Comparison of ENCODE assay signal across 12 cellular contexts in the genomic region with DNA sequence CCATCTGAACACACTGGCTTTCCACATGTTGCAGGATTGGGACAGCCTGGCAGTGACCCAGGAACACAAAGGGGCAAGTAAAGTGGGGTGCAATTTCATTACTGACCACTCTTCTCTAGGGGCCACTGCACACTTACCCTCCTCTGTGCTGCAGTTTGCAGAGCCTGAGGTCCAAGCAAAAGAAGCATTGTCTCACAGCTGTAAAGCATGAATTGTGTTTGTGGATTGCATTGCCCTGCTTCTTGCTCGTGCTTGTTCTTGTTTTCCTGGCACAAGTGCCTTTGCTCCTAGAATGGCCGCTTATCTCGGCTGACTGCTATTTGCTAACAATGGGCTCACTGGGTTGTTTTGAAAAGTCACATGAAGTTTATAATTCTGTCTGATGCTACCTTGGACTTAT.
A peak's percentile ranks its signal among the peaks of the same experiment; 100 is the strongest.
DNase-seq lines count a peak whose midpoint lies in the region; ATAC-seq and TF ChIP-seq lines count a peak whose summit lies in the region.
"Had no signal": no experiment of that assay in that cellular context is flagged by ENCODE, and none has a peak within 500 bp of the region (broad histone marks: within the 10 kb centered on the region; RNA-seq: fewer than 3 reads in every experiment).

No MANE protein-coding gene starts in this region.

- peak overlapping the region; percentile 61 to 79 for H3K27ac ChIP-seq in SK-N-SH (ENCODE audit: low read depth in 2 of 2, low read length in 1 of 2)
- H3K27ac ChIP-seq in foreskin keratinocyte = no peak overlapping the region
- no peak overlapping the region for H3K27ac ChIP-seq in CD8-positive, alpha-beta memory T cell (ENCODE audit: low read depth, low read length)

- no peaks in the 10 kb centered on the region for H3K36me3 ChIP-seq in SK-N-SH (replicated peaks in 1 of 2; ENCODE audit: control insufficient read depth in 1 of 2, insufficient read depth in 2 of 2, low read length in 1 of 2)
- H3K36me3 ChIP-seq in CD8-positive, alpha-beta memory T cell (ENCODE audit: insufficient read depth, low read length) = no peaks in the 10 kb centered on the region
- H3K36me3 ChIP-seq: thoracic aorta had no signal

- H3K27me3 Mint-ChIP-seq in CD8-positive, alpha-beta memory T cell = peaks cover 6 to 49% of the 10 kb centered on the region in 2 donors
- peaks cover 28% of the 10 kb centered on the region for H3K27me3 Mint-ChIP-seq in stimulated activated memory B cell treated with anti-CD40 and anti-IgM and Interleukin-4, amounts not matched to agents 10 μg/mL and 1 μg/mL and 100 μg/mL, for 72 hours

- H3K9me3 Mint-ChIP-seq in CD8-positive, alpha-beta memory T cell = peaks cover 0 to 7% (median 2%) of the 10 kb centered on the region in 5 donors
- H3K9me3 Mint-ChIP-seq in stimulated activated memory B cell treated with anti-CD40 and anti-IgM and Interleukin-4, amounts not matched to agents 10 μg/mL and 1 μg/mL and 100 μg/mL, for 72 hours = peaks cover 7% of the 10 kb centered on the region

- H3K9me2 ChIP-seq in SK-N-SH = no peaks in the 10 kb centered on the region

- H3K9me3 ChIP-seq in SK-N-SH = no peaks in the 10 kb centered on the region
- no peaks in the 10 kb centered on the region for H3K9me3 ChIP-seq in CD8-positive, alpha-beta memory T cell (ENCODE audit: low read length)
- H3K9me3 ChIP-seq: thoracic aorta had no signal

- 0 out of 2 replicates have a peak, but pooled peaks have one; percentile 7 for TF ChIP-seq CTCF in SK-N-SH (IDR thresholded peaks at IDR 0.05)
- no peak for TF ChIP-seq CTCF in foreskin keratinocyte (conservative IDR thresholded peaks at IDR 0.05)

- TF ChIP-seq RAD21 in SK-N-SH (IDR thresholded peaks at IDR 0.05; ENCODE audit: low read length) = no peak

- no peak overlapping the region for H3K4me3 Mint-ChIP-seq in CD8-positive, alpha-beta memory T cell
- H3K4me3 Mint-ChIP-seq in stimulated activated memory B cell treated with anti-CD40 and anti-IgM and Interleukin-4, amounts not matched to agents 10 μg/mL and 1 μg/mL and 100 μg/mL, for 72 hours = no peak overlapping the region
- H3K4me3 Mint-ChIP-seq: dendritic cell treated with granulocyte-macrophage colony-stimulating factor and Interleukin-4, amounts not matched to agents 40 ng/mL and 50 ng/mL, for 4 days had no signal

- H3K27ac Mint-ChIP-seq in CD8-positive, alpha-beta memory T cell = no peak overlapping the region
- H3K27ac Mint-ChIP-seq in stimulated activated memory B cell treated with anti-CD40 and anti-IgM and Interleukin-4, amounts not matched to agents 10 μg/mL and 1 μg/mL and 100 μg/mL, for 72 hours = no peak overlapping the region
- H3K27ac Mint-ChIP-seq: dendritic cell treated with granulocyte-macrophage colony-stimulating factor and Interleukin-4, amounts not matched to agents 40 ng/mL and 50 ng/mL, for 4 days had no signal

- H2AFZ ChIP-seq in SK-N-SH (ENCODE audit: low read depth) = no peak overlapping the region

- H3K4me3 ChIP-seq in SK-N-SH (ENCODE audit: low read depth in 2 of 2, low read length in 1 of 2) = no peak overlapping the region
- H3K4me3 ChIP-seq in CD8-positive, alpha-beta memory T cell (ENCODE audit: low read length) = no peak overlapping the region
- H3K4me3 ChIP-seq: thoracic aorta had no signal

- no peaks in the 10 kb centered on the region for H3K79me2 ChIP-seq in SK-N-SH (ENCODE audit: insufficient read depth)

- no peaks in the 10 kb centered on the region for H4K20me1 ChIP-seq in SK-N-SH (ENCODE audit: insufficient read depth)

- CTCF ChIA-PET in SK-N-SH (lab: Yijun Ruan, JAX) = interaction anchor here (0.9 to 2.4 kb wide), 2 partner anchors 13 to 146 kb away, joined by 3 to 8 read pairs; no protein-coding TSS in a partner anchor
- CTCF ChIA-PET in CD8-positive, alpha-beta memory T cell (lab: Charles Lee) = no interaction called here

- peaks cover 13% of the 10 kb centered on the region for H3F3A ChIP-seq in SK-N-SH (replicated peaks; ENCODE audit: insufficient read depth)

- ATAC-seq in SK-N-SH treated with all-trans-retinoic acid at 6 μM for 48 hours = no peak
- ATAC-seq in foreskin keratinocyte = no peak
- no peak for ATAC-seq in stimulated activated memory B cell treated with anti-CD40 and anti-IgM and Interleukin-4, amounts not matched to agents 10 μg/mL and 1 μg/mL and 100 μg/mL, for 72 hours
- ATAC-seq in GM19397 (IDR thresholded peaks at IDR 0.05; ENCODE audit: unreplicated experiment) = no peak
- ATAC-seq in GM21381 (IDR thresholded peaks at IDR 0.05; ENCODE audit: unreplicated experiment) = no peak

- peaks cover 0 to 1% (median 0%) of the 10 kb centered on the region in 3 donors for H3K36me3 Mint-ChIP-seq in CD8-positive, alpha-beta memory T cell
- no peaks in the 10 kb centered on the region for H3K36me3 Mint-ChIP-seq in stimulated activated memory B cell treated with anti-CD40 and anti-IgM and Interleukin-4, amounts not matched to agents 10 μg/mL and 1 μg/mL and 100 μg/mL, for 72 hours

- H3K4me2 ChIP-seq in SK-N-SH = peak overlapping the region; percentile 72

- no peak overlapping the region for H3K9ac ChIP-seq in SK-N-SH

- H3K27me3 ChIP-seq in SK-N-SH (ENCODE audit: insufficient read depth) (no peaks in the 10 kb centered on the region), foreskin keratinocyte (no peaks in the 10 kb centered on the region)
- H3K27me3 ChIP-seq in CD8-positive, alpha-beta memory T cell (ENCODE audit: insufficient read depth, low read length, poor library complexity, severe bottlenecking) = no peaks in the 10 kb centered on the region

- H3K4me1 ChIP-seq in SK-N-SH (ENCODE audit: control insufficient read depth in 1 of 2, insufficient read depth in 2 of 2, low read depth in 1 of 2, low read length in 1 of 2) (peaks cover 20 to 21% of the 10 kb centered on the region in 2 experiments), foreskin keratinocyte (peaks cover 10% of the 10 kb centered on the region)
- no peaks in the 10 kb centered on the region for H3K4me1 ChIP-seq in CD8-positive, alpha-beta memory T cell (ENCODE audit: insufficient read depth, low read length)

- POLR2A ChIA-PET in SK-N-SH (lab: Yijun Ruan, JAX) = no interaction called here
- POLR2A ChIA-PET in CD8-positive, alpha-beta memory T cell (lab: Charles Lee) = no interaction called here

- H3K4me1 Mint-ChIP-seq in CD8-positive, alpha-beta memory T cell = no peaks in the 10 kb centered on the region
- H3K4me1 Mint-ChIP-seq in stimulated activated memory B cell treated with anti-CD40 and anti-IgM and Interleukin-4, amounts not matched to agents 10 μg/mL and 1 μg/mL and 100 μg/mL, for 72 hours = no peaks in the 10 kb centered on the region

- DNase-seq in SK-N-SH (no peak), foreskin keratinocyte (peak; percentile 37 to 46), midbrain (lab: John Stamatoyannopoulos, UW) (peak; percentile 73)
- DNase-seq in CD8-positive, alpha-beta memory T cell = no peak
- DNase-seq: activated CD8-positive, alpha-beta memory T cell treated with anti-CD3 and anti-CD28 coated beads, Interleukin-2, amount 50 U/mL, for 48 hours; NCI-H526 had no signal

- TF ChIP-seq EP300 in SK-N-SH (IDR thresholded peaks at IDR 0.05; ENCODE audit: borderline replicate concordance in 1 of 2, low read depth in 1 of 2, low read length in 1 of 2) = no peak

- WGBS in SK-N-SH (ENCODE audit: low lambda C conversion rate) = 76% methylated on average over 3 of the region's 3 CpGs

TF ChIP-seq in SK-N-SH, 30 proteins besides CTCF, POLR2A, EP300 and RAD21 (continues in another document):
- TF ChIP-seq CHD2 (IDR thresholded peaks at IDR 0.05; ENCODE audit: low read length, partially characterized antibody) = no peak
- TF ChIP-seq, protein P1, sequence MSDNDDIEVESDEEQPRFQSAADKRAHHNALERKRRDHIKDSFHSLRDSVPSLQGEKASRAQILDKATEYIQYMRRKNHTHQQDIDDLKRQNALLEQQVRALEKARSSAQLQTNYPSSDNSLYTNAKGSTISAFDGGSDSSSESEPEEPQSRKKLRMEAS (IDR thresholded peaks at IDR 0.05; ENCODE audit: low read depth) = no peak
- TF ChIP-seq, protein P2, sequence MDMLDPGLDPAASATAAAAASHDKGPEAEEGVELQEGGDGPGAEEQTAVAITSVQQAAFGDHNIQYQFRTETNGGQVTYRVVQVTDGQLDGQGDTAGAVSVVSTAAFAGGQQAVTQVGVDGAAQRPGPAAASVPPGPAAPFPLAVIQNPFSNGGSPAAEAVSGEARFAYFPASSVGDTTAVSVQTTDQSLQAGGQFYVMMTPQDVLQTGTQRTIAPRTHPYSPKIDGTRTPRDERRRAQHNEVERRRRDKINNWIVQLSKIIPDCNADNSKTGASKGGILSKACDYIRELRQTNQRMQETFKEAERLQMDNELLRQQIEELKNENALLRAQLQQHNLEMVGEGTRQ (IDR thresholded peaks at IDR 0.05; ENCODE audit: borderline replicate concordance, low read depth, low read length) = no peak

TF ChIP-seq in SK-N-SH treated with all-trans-retinoic acid at 6 μM for 48 hours, 23 proteins besides CTCF, POLR2A, EP300 and RAD21 (continues in another document):
- TF ChIP-seq TOX (CRISPR knock-in tag; IDR thresholded peaks at IDR 0.05; ENCODE audit: borderline replicate concordance) (no peak), ESRRG (CRISPR knock-in tag; IDR thresholded peaks at IDR 0.05) (no peak), TCF4 (CRISPR knock-in tag; IDR thresholded peaks at IDR 0.05; ENCODE audit: borderline replicate concordance) (no peak)
- TF ChIP-seq, protein P3, sequence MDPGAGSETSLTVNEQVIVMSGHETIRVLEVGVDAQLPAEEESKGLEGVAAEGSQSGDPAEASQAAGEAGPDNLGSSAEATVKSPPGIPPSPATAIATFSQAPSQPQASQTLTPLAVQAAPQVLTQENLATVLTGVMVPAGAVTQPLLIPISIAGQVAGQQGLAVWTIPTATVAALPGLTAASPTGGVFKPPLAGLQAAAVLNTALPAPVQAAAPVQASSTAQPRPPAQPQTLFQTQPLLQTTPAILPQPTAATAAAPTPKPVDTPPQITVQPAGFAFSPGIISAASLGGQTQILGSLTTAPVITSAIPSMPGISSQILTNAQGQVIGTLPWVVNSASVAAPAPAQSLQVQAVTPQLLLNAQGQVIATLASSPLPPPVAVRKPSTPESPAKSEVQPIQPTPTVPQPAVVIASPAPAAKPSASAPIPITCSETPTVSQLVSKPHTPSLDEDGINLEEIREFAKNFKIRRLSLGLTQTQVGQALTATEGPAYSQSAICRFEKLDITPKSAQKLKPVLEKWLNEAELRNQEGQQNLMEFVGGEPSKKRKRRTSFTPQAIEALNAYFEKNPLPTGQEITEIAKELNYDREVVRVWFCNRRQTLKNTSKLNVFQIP (CRISPR knock-in tag; IDR thresholded peaks at IDR 0.05; ENCODE audit: borderline replicate concordance, low read depth) = no peak

Comparison
In these comparisons a context has a peak if more than half of its experiments do, and no peak if none do; other contexts are left out.
1. DNase-seq: peak in foreskin keratinocyte (2 of 2) and midbrain (single experiment); none in SK-N-SH (single experiment) and CD8-positive, alpha-beta memory T cell (0 of 5).
2. H3K27ac ChIP-seq: peak in SK-N-SH (2 of 2); none in foreskin keratinocyte (single experiment) and CD8-positive, alpha-beta memory T cell (single experiment).